Comparison of ENCODE assay signal across 9 cellular contexts in the genomic region with DNA sequence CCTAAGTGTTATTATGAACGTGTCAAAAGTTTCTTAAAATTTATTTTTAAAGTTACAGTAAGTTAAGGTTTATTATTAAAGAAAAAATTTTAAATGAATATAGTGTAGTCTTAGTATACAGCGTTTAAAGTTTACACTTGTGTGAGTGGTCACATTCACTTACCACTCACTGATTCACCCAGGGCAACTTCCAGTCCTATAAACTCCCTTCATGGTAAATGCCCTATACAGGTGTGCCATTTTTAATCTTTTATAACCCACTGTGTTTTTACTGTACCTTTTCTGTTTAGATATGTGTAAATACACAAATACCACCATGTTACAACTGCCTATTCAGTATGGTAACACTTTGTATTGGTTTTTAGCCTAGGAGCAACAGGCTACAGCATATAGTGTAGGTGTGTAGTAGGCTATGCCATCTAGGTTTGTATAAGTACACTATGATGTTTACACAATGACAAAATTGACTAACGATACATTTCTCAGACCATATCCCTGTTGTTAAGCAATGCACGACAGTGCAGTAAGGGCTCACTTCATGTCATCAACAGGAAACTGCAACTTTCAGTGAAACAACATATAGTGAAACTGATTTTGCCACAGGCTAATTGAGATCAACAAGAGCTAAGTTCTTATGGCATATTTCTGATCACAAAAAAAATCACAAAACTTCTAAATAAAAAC.
DNase-seq lines count a peak whose midpoint lies in the region; ATAC-seq, FAIRE-seq and TF ChIP-seq lines count a peak whose summit lies in the region.
"Had no signal": no experiment of that assay in that cellular context is flagged by ENCODE, and none has a peak within 500 bp of the region (broad histone marks: within the 10 kb centered on the region; RNA-seq: fewer than 3 reads in every experiment).

No MANE protein-coding gene starts in this region.

- H3K4me3 ChIP-seq in ACC112 (ENCODE audit: low read depth, low read length), result no peak overlapping the region
- H3K4me3 ChIP-seq in GM12878, result no peak overlapping the region
- no peak overlapping the region for H3K4me3 ChIP-seq in Caco-2 (ENCODE audit: low read depth, low read length)
- H3K4me3 ChIP-seq: K562 had no signal

- no peak for TF ChIP-seq RAD21 in GM12878 (IDR thresholded peaks at IDR 0.05; ENCODE audit: insufficient read depth, low read depth, low read length)

- TF ChIP-seq EP300 in GM12878 (IDR thresholded peaks at IDR 0.05; ENCODE audit: borderline replicate concordance in 1 of 2, control insufficient read depth in 1 of 2, low read depth in 2 of 2, low read length in 2 of 2), result peak in 1 of 2 experiments; percentile 46; a peak in 1 of 4 replicates

- CTCF ChIA-PET in GM12878 (lab: Yijun Ruan, JAX), result interaction anchor here (0.7 to 4.6 kb wide), 18 partner anchors 10 to 205 kb away, joined by 3 to 54 read pairs (median 4); no protein-coding TSS in a partner anchor
- CTCF ChIA-PET in Caco-2 (lab: Charles Lee), result no interaction called here

- H3K4me1 Mint-ChIP-seq in Caco-2 (ENCODE audit: low read depth, unreplicated experiment) (peaks cover 15% of the 10 kb centered on the region), endothelial cell (ENCODE audit: unreplicated experiment) (peaks cover 12% of the 10 kb centered on the region)

- H4K20me1 ChIP-seq in GM12878 (ENCODE audit: control insufficient read depth, insufficient read depth), result no peaks in the 10 kb centered on the region

- H3K36me3 ChIP-seq in ACC112 (ENCODE audit: insufficient read depth, low read length) (no peaks in the 10 kb centered on the region), GM12878 (ENCODE audit: control insufficient read depth in 2 of 2, insufficient read depth in 2 of 2, low read length in 1 of 2) (no peaks in the 10 kb centered on the region; a peak in 1 of 4 replicates), Caco-2 (ENCODE audit: control insufficient read depth, insufficient read depth, low read length) (no peaks in the 10 kb centered on the region)

- H3K4me3 Mint-ChIP-seq in Caco-2 (ENCODE audit: unreplicated experiment) (no peak overlapping the region), endothelial cell (ENCODE audit: unreplicated experiment) (no peak overlapping the region)

- H3K4me1 ChIP-seq in ACC112 (ENCODE audit: control insufficient read depth, insufficient read depth, low read length, unreplicated experiment) (peaks cover 13% of the 10 kb centered on the region), GM12878 (ENCODE audit: control insufficient read depth, insufficient read depth, low read length) (peaks cover 30% of the 10 kb centered on the region), Caco-2 (peaks cover 7% of the 10 kb centered on the region)

- no peak for TF ChIP-seq CTCF in GM12878 (IDR thresholded peaks at IDR 0.05 in 2 of 3, conservative IDR thresholded peaks at IDR 0.05 in 1 of 3; ENCODE audit: control insufficient read depth in 2 of 3, extremely low read depth in 1 of 3, insufficient read depth in 1 of 3, low read depth in 3 of 3, low read length in 3 of 3)
- no peak for TF ChIP-seq CTCF in Caco-2 (IDR thresholded peaks at IDR 0.05; ENCODE audit: insufficient read depth in 1 of 2, low read depth in 1 of 2, low read length in 1 of 2, severe bottlenecking in 1 of 2, unreplicated experiment in 1 of 2)
- no peak for TF ChIP-seq CTCF in endothelial cell (IDR thresholded peaks at IDR 0.05; ENCODE audit: unreplicated experiment)

- H3K9me3 ChIP-seq in GM12878 (replicated peaks; ENCODE audit: control insufficient read depth, insufficient read depth, low read length) (no peaks in the 10 kb centered on the region), Caco-2 (no peaks in the 10 kb centered on the region)

- H3K27ac ChIP-seq in ACC112 (ENCODE audit: low read depth, low read length) (peak overlapping the region; percentile 81; the same call in 1 of the 2 replicates), GM12878 (ENCODE audit: control insufficient read depth, insufficient read depth) (peak overlapping the region; percentile 35)

- H3K27me3 ChIP-seq in ACC112 (ENCODE audit: insufficient read depth, low read length), result no peaks in the 10 kb centered on the region
- no peaks in the 10 kb centered on the region for H3K27me3 ChIP-seq in GM12878 (replicated peaks in 1 of 2; ENCODE audit: control insufficient read depth in 2 of 2, insufficient read depth in 2 of 2, low read length in 1 of 2)
- H3K27me3 ChIP-seq in Caco-2 (replicated peaks; ENCODE audit: control insufficient read depth, insufficient read depth, low read length), result no peaks in the 10 kb centered on the region

- POLR2A ChIA-PET in GM12878 (lab: Charles Lee) (interaction anchor here (0.6 to 1.5 kb wide), 5 partner anchors 54 to 200 kb away, joined by 3 to 6 read pairs (median 4); no protein-coding TSS in a partner anchor), Caco-2 (lab: Charles Lee) (no interaction called here)

- no TSS peak for BruUV-seq in GM12878 (replicated peaks; lab: Mats Ljungman, UMichigan)
- no TSS peak for BruUV-seq in Caco-2 (replicated peaks; lab: Mats Ljungman, UMichigan)

- H3K27ac Mint-ChIP-seq in Caco-2 (ENCODE audit: unreplicated experiment) (no peak overlapping the region), endothelial cell (ENCODE audit: unreplicated experiment) (no peak overlapping the region)

- in situ Hi-C loops in GM12878 (cut with MboI), result no loop called here

- peak; percentile 82 for ATAC-seq in GM19035 (IDR thresholded peaks at IDR 0.05; ENCODE audit: unreplicated experiment)
- peak; percentile 46 for ATAC-seq in HG03025 (IDR thresholded peaks at IDR 0.05; ENCODE audit: low FRiP score, unreplicated experiment)
- peak; percentile 85 for ATAC-seq in GM12878
- ATAC-seq: K562 had no signal

- H3K36me3 Mint-ChIP-seq in Caco-2 (ENCODE audit: insufficient read depth, unreplicated experiment), result no peaks in the 10 kb centered on the region
- H3K36me3 Mint-ChIP-seq in endothelial cell (ENCODE audit: low read depth, unreplicated experiment), result no peaks in the 10 kb centered on the region

- no peak overlapping the region for H2AFZ ChIP-seq in ACC112 (ENCODE audit: low read length, unreplicated experiment)
- H2AFZ ChIP-seq in GM12878 (ENCODE audit: control insufficient read depth, low read depth, low read length), result peak overlapping the region; percentile 41; the same call in 1 of the 2 replicates

- RAD21 ChIA-PET in GM12878 (lab: Charles Lee; ENCODE audit: unreplicated experiment), result interaction anchor here (0.7 to 4.9 kb wide), 22 partner anchors 12 to 627 kb away, joined by 3 to 53 read pairs (median 4); no protein-coding TSS in a partner anchor

- H3K27me3 Mint-ChIP-seq in Caco-2 (ENCODE audit: insufficient read depth, unreplicated experiment) (no peaks in the 10 kb centered on the region), endothelial cell (ENCODE audit: unreplicated experiment) (peaks cover 5% of the 10 kb centered on the region)

- H3K79me2 ChIP-seq in ACC112 (ENCODE audit: control insufficient read depth, insufficient read depth, low read length, unreplicated experiment) (no peaks in the 10 kb centered on the region), GM12878 (ENCODE audit: control insufficient read depth, insufficient read depth, low read length) (peaks cover 64% of the 10 kb centered on the region)

- WGBS in GM12878 (ENCODE audit: insufficient coverage, insufficient replicate concordance, low lambda C conversion rate, missing lambda C conversion rate), result 14% methylated on average over 4 of the region's 4 CpGs

- SMC1A ChIA-PET in GM12878 (lab: Charles Lee; ENCODE audit: uncharacterized antibody, unreplicated experiment), result interaction anchor here (0.6 to 4.3 kb wide), 21 partner anchors 9 to 232 kb away, joined by 3 to 48 read pairs (median 4); no protein-coding TSS in a partner anchor

- H3K4me2 ChIP-seq in GM12878 (ENCODE audit: control insufficient read depth, insufficient read depth), result peak overlapping the region; percentile 59

- DNase-seq in GM12878 (ENCODE audit: low read depth, low spot score) (peak; percentile 56), Caco-2 (no peak), NCI-H2081 treated with DMSO at 0.1 percent for 48 hours (lab: John Stamatoyannopoulos, UW) (no peak), endothelial cell (ENCODE audit: low spot score) (no peak), amniotic stem cell (lab: John Stamatoyannopoulos, UW) (no peak)

- intact Hi-C loops in GM12878 (cut with micrococcal nuclease; ENCODE audit: unreplicated experiment) (loop anchor here (5.0 to 10.0 kb wide), 2 partner anchors 118 to 160 kb away; no protein-coding TSS in a partner anchor), Caco-2 (cut with micrococcal nuclease; ENCODE audit: unreplicated experiment) (no loop called here)

- H3K9ac ChIP-seq in GM12878 (ENCODE audit: control insufficient read depth, insufficient read depth, low read length), result peak overlapping the region; percentile 6; the same call in 1 of the 2 replicates

- H3K9me3 Mint-ChIP-seq in Caco-2 (ENCODE audit: unreplicated experiment) (no peaks in the 10 kb centered on the region), endothelial cell (ENCODE audit: unreplicated experiment) (no peaks in the 10 kb centered on the region)

- TF ChIP-seq POLR2A in GM12878 (IDR thresholded peaks at IDR 0.05; ENCODE audit: low read depth, low read length), result no peak

- FAIRE-seq in GM12878 (lab: Jason Lieb, UNC), result peak; percentile 95

TF ChIP-seq in GM12878, 131 proteins besides CTCF, POLR2A, EP300 and RAD21 (continues in another document):
- TF ChIP-seq ZNF622 (IDR thresholded peaks at IDR 0.05) (no peak), NFYA (IDR thresholded peaks at IDR 0.05; ENCODE audit: borderline replicate concordance, low read depth, low read length) (no peak), RB1 (IDR thresholded peaks at IDR 0.05; ENCODE audit: borderline replicate concordance) (no peak), ETV6 (conservative IDR thresholded peaks at IDR 0.05 in 1 of 2, IDR thresholded peaks at IDR 0.05 in 1 of 2; ENCODE audit: borderline replicate concordance in 1 of 2, low read depth in 1 of 2) (peak in 1 of 2 experiments; percentile 73; a peak in 2 of 4 replicates), MEF2A (IDR thresholded peaks at IDR 0.05; ENCODE audit: insufficient read depth, low read depth, low read length) (no peak), SIN3A (IDR thresholded peaks at IDR 0.05; ENCODE audit: low read depth, low read length) (no peak), CBX3 (IDR thresholded peaks at IDR 0.05; ENCODE audit: borderline replicate concordance, low read depth) (no peak), CEBPB (IDR thresholded peaks at IDR 0.05; ENCODE audit: borderline replicate concordance in 1 of 2, low read depth in 2 of 2, low read length in 2 of 2) (0 out of 4 replicates have a peak, but pooled peaks of 1 of the 2 experiments have one; percentile 28), KAT2A (conservative IDR thresholded peaks at IDR 0.05; ENCODE audit: control insufficient read depth, low read depth, low read length) (no peak)
